ENCODE assay signal across 34 cellular contexts in genomic region chr7:138205614-138206150, GRCh38.
DNase-seq lines count a peak whose midpoint lies in the region; ATAC-seq and TF ChIP-seq lines count a peak whose summit lies in the region.
"Had no signal": no experiment of that assay in that cellular context is flagged by ENCODE, and none has a peak within 500 bp of the region (broad histone marks: within the 10 kb centered on the region; RNA-seq: fewer than 3 reads in every experiment).

No MANE protein-coding gene starts in this region.

- H3K27ac ChIP-seq in HUES64 (ENCODE audit: low read depth, low read length) (peak overlapping the region; percentile 99), neuronal stem cell (replicated peaks; ENCODE audit: low read length) (no peak overlapping the region)
- H3K27ac ChIP-seq: BLaER1, cardiac muscle cell, coronary artery, psoas muscle, stomach, thyroid gland, vagina had no signal

- H3K79me1 ChIP-seq in neuronal stem cell (ENCODE audit: low read depth, low read length): no peaks in the 10 kb centered on the region

- H2BK120ac ChIP-seq in neuronal stem cell (ENCODE audit: low read depth, low read length): no peak overlapping the region

- no peaks in the 10 kb centered on the region for H3K36me3 Mint-ChIP-seq in activated CD4-positive, alpha-beta T cell treated with anti-CD3 and anti-CD28 coated beads, Interleukin-2, amount 10 ng/mL, durations not matched to agents 7 days and 5 days (ENCODE audit: low read depth)
- H3K36me3 Mint-ChIP-seq: naive thymus-derived CD4-positive, alpha-beta T cell had no signal

- H3K9ac ChIP-seq in HUES64 (ENCODE audit: low read depth, low read length): peak overlapping the region; percentile 71
- no peak overlapping the region for H3K9ac ChIP-seq in neuronal stem cell (ENCODE audit: low read depth, low read length, poor library complexity)
- H3K9ac ChIP-seq: BLaER1 had no signal

- no peak overlapping the region for H3K23ac ChIP-seq in neuronal stem cell (ENCODE audit: low read depth, low read length, poor library complexity)

- H2BK5ac ChIP-seq in neuronal stem cell (ENCODE audit: low read length): no peak overlapping the region

- H3K18ac ChIP-seq in neuronal stem cell (ENCODE audit: low read length): no peak overlapping the region

- H3K4me3 Mint-ChIP-seq in activated CD4-positive, alpha-beta T cell treated with anti-CD3 and anti-CD28 coated beads, Interleukin-2, amount 10 ng/mL, durations not matched to agents 7 days and 5 days: no peak overlapping the region
- H3K4me3 Mint-ChIP-seq: naive thymus-derived CD4-positive, alpha-beta T cell had no signal

- H3K9me3 ChIP-seq in HUES64 (ENCODE audit: insufficient read depth, low read depth, low read length) (peaks cover 11% of the 10 kb centered on the region), neuronal stem cell (replicated peaks in 1 of 2; ENCODE audit: control insufficient read depth in 2 of 2, insufficient read depth in 1 of 2, low read depth in 1 of 2, low read length in 2 of 2) (peaks cover 2 to 30% of the 10 kb centered on the region in 2 donors)
- H3K9me3 ChIP-seq: psoas muscle, thyroid gland, vagina had no signal

- H3K27ac Mint-ChIP-seq in activated CD4-positive, alpha-beta T cell treated with anti-CD3 and anti-CD28 coated beads, Interleukin-2, amount 10 ng/mL, durations not matched to agents 7 days and 5 days: no peak overlapping the region
- H3K27ac Mint-ChIP-seq: activated naive CD4-positive, alpha-beta T cell treated with anti-CD3 and anti-CD28 coated beads, Interleukin-2, amount 50 U/mL, for 72 hours; naive thymus-derived CD4-positive, alpha-beta T cell had no signal

- POLR2A ChIA-PET in activated CD4-positive, alpha-beta T cell treated with anti-CD3 and anti-CD28 coated beads, Interleukin-2, amount 10 ng/mL, durations not matched to agents 7 days and 5 days (lab: Charles Lee): no interaction called here

- no peak overlapping the region for H2BK15ac ChIP-seq in neuronal stem cell (ENCODE audit: low read length)

- no peak overlapping the region for H4K8ac ChIP-seq in neuronal stem cell (ENCODE audit: low read depth, low read length)

- no peak overlapping the region for H3K14ac ChIP-seq in neuronal stem cell (ENCODE audit: low read length)

- CTCF ChIA-PET in activated CD4-positive, alpha-beta T cell treated with anti-CD3 and anti-CD28 coated beads, Interleukin-2, amount 10 ng/mL, durations not matched to agents 7 days and 5 days (lab: Charles Lee): no interaction called here

- H3K4me2 ChIP-seq in neuronal stem cell (ENCODE audit: insufficient read depth, low read length, poor library complexity, severe bottlenecking): no peak overlapping the region
- H3K4me2 ChIP-seq: BLaER1 had no signal

- H3K36me3 ChIP-seq in HUES64 (ENCODE audit: insufficient read depth, low read length) (peaks cover 6% of the 10 kb centered on the region; the same call in 1 of the 2 replicates), neuronal stem cell (replicated peaks in 1 of 2; ENCODE audit: control insufficient read depth in 2 of 2, insufficient read depth in 2 of 2, low read length in 2 of 2) (no peaks in the 10 kb centered on the region)
- H3K36me3 ChIP-seq: BLaER1, cardiac muscle cell, stomach, thyroid gland, vagina had no signal

- peak; percentile 8 to 45 for DNase-seq in cardiac fibroblast (ENCODE audit: low read depth in 2 of 2)
- DNase-seq in iPS DF 4.7 (ENCODE audit: extremely low read depth, low spot score): peak; percentile 81
- no peak for DNase-seq in neuronal stem cell (ENCODE audit: low spot score)
- no peak for DNase-seq in activated CD4-positive, alpha-beta T cell treated with anti-CD3 and anti-CD28 coated beads, Interleukin-2, amount 10 ng/mL, durations not matched to agents 7 days and 5 days
- DNase-seq in COLO829 (ENCODE audit: low spot score): no peak
- DNase-seq: activated CD4-positive, alpha-beta T cell treated with anti-CD3 and anti-CD28 coated beads for 48 hours; activated effector memory CD4-positive, alpha-beta T cell treated with Interleukin-2 at 50 U/mL for 16 hours; amygdala; DMS153; effector CD8-positive, alpha-beta T cell; foreskin melanocyte; Karpas-422; kidney; naive thymus-derived CD4-positive, alpha-beta T cell; NCI-H1436 treated with DMSO at 0.1 percent for 48 hours; NCI-H2171; NCI-H510A treated with DMSO at 0.1 percent for 48 hours; occipital lobe; psoas muscle; stimulated activated CD4-positive, alpha-beta T cell treated with anti-CD3 and anti-CD28 coated beads, Interleukin-12 subunit alpha, Interleukin-12 subunit beta, amount 100 ng/mL, for 4 hours; stimulated activated CD4-positive, alpha-beta T cell treated with anti-CD3 and anti-CD28 coated beads, Interleukin-2, amount 100 ng/mL, for 48 hours; stomach; T1000; thyroid gland had no signal

- peaks cover 51% of the 10 kb centered on the region for H3K4me1 ChIP-seq in HUES64 (ENCODE audit: insufficient read depth, low read length)
- H3K4me1 ChIP-seq in neuronal stem cell (ENCODE audit: control insufficient read depth in 2 of 2, insufficient read depth in 1 of 2, low read depth in 1 of 2, low read length in 2 of 2): peaks cover 11% of the 10 kb centered on the region in 2 donors
- H3K4me1 ChIP-seq: BLaER1, psoas muscle, stomach, thyroid gland, vagina had no signal

- H3K4me1 Mint-ChIP-seq in activated CD4-positive, alpha-beta T cell treated with anti-CD3 and anti-CD28 coated beads, Interleukin-2, amount 10 ng/mL, durations not matched to agents 7 days and 5 days: no peaks in the 10 kb centered on the region
- H3K4me1 Mint-ChIP-seq: naive thymus-derived CD4-positive, alpha-beta T cell had no signal

- H3K4me3 ChIP-seq in HUES64 (ENCODE audit: low read length): no peak overlapping the region
- H3K4me3 ChIP-seq in cardiac fibroblast (replicated peaks in 1 of 2; ENCODE audit: low read depth in 2 of 2, low read length in 2 of 2): no peak overlapping the region
- no peak overlapping the region for H3K4me3 ChIP-seq in neuronal stem cell (ENCODE audit: low read length in 2 of 2)
- H3K4me3 ChIP-seq: BLaER1, cardiac muscle cell, coronary artery, GM12878, psoas muscle, stomach, thyroid gland, vagina had no signal

- no peak overlapping the region for H3K4ac ChIP-seq in neuronal stem cell (ENCODE audit: low read length)

- H4K91ac ChIP-seq in neuronal stem cell (ENCODE audit: low read depth, low read length, poor library complexity): no peak overlapping the region

- no peak for ATAC-seq in GM18870 (IDR thresholded peaks at IDR 0.05; ENCODE audit: unreplicated experiment)
- ATAC-seq: activated naive CD4-positive, alpha-beta T cell treated with anti-CD3 and anti-CD28 coated beads, Interleukin-2, amount 50 U/mL, for 72 hours; esophagus mucosa; GM12878; naive thymus-derived CD4-positive, alpha-beta T cell; psoas muscle; sciatic nerve had no signal

- H2AFZ ChIP-seq in neuronal stem cell (ENCODE audit: low read length): peak overlapping the region; percentile 6

- H2BK12ac ChIP-seq in neuronal stem cell (ENCODE audit: low read length): no peak overlapping the region

- H3K27me3 ChIP-seq in HUES64 (ENCODE audit: insufficient read depth, low read length) (no peaks in the 10 kb centered on the region), neuronal stem cell (ENCODE audit: control insufficient read depth in 3 of 3, insufficient read depth in 3 of 3, low read depth in 1 of 3, low read length in 3 of 3) (no peaks in the 10 kb centered on the region)
- H3K27me3 ChIP-seq: BLaER1, cardiac muscle cell, stomach, thyroid gland, vagina had no signal

- 18% methylated on average over 2 of the region's 2 CpGs for WGBS in HUES64
- WGBS in neuronal stem cell (ENCODE audit: extremely low coverage in 2 of 2, insufficient read length in 2 of 2, insufficient replicate concordance in 1 of 2), 2 donors: no CpG with 5 or more reads among the region's 2 CpGs

- H3K27me3 Mint-ChIP-seq in activated CD4-positive, alpha-beta T cell treated with anti-CD3 and anti-CD28 coated beads, Interleukin-2, amount 10 ng/mL, durations not matched to agents 7 days and 5 days: no peaks in the 10 kb centered on the region

- no peak for TF ChIP-seq CTCF in cardiac fibroblast (IDR thresholded peaks at IDR 0.05; ENCODE audit: low read depth, low read length)

- H2AK5ac ChIP-seq in neuronal stem cell (ENCODE audit: low read depth, low read length): no peak overlapping the region

- H3K9me3 Mint-ChIP-seq in activated CD4-positive, alpha-beta T cell treated with anti-CD3 and anti-CD28 coated beads, Interleukin-2, amount 10 ng/mL, durations not matched to agents 7 days and 5 days: no peaks in the 10 kb centered on the region
- H3K9me3 Mint-ChIP-seq: activated naive CD4-positive, alpha-beta T cell treated with anti-CD3 and anti-CD28 coated beads, Interleukin-2, amount 50 U/mL, for 72 hours; naive thymus-derived CD4-positive, alpha-beta T cell had no signal

Comparison
In these comparisons a context has a peak if more than half of its experiments do, and no peak if none do; other contexts are left out.
1. DNase-seq: peak in cardiac fibroblast (2 of 2) and iPS DF 4.7 (single experiment); none in neuronal stem cell (single experiment), activated CD4-positive, alpha-beta T cell treated with anti-CD3 and anti-CD28 coated beads, Interleukin-2, amount 10 ng/mL, durations not matched to agents 7 days and 5 days (single experiment) and COLO829 (single experiment).